Comparison of ENCODE assay signal across 8 cellular contexts in the genomic region with DNA sequence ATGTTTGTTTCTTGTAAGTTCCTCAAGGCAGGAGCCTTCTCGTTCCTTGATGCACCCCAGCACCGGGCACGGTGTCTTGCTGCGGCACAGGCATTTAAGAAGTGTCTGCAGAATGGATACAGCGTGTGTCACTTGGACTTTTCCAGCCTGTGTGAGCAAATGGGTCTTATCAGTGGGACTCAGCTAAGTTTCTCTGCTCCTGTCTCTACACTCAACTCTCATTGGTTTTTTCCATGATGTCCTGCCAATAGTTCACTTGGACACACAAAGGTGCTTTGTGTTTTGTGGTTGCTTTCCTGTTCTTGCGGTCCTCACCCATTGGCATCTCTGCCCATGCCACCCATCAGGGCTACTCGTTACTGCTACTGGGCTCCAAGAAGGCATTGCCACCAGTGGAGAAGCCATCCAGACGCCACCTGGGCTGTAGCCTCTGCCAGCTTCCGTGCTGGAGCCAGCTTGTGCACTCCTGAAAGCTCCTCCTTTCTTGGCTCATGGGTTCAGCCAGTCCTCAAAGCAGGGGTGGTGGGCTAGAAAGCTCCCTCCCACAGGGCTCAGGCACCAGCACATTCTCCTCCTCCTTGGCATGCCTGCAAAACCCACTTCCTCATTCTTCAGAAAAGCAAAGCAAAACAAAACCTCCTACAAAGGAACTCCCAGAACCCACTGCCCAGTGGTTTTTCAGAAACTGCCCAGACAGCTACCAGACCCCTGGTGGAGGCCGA. TPM values are rescaled to one million over a fixed set of nuclear protein-coding genes. Genes with fewer than 3 reads are reported as not detected.
A peak's percentile ranks its signal among the peaks of the same experiment; 100 is the strongest.
DNase-seq lines count a peak whose midpoint lies in the region; ATAC-seq and TF ChIP-seq lines count a peak whose summit lies in the region.

No MANE protein-coding gene starts in this region.

- H3K27ac Mint-ChIP-seq in activated naive CD8-positive, alpha-beta T cell treated with anti-CD3 and anti-CD28 coated beads for 36 hours: peak overlapping the region; percentile 54

- H3K27me3 Mint-ChIP-seq in activated naive CD8-positive, alpha-beta T cell treated with anti-CD3 and anti-CD28 coated beads for 36 hours: no peaks in the 10 kb centered on the region

- peak; percentile 74 for ATAC-seq in GM21381 (IDR thresholded peaks at IDR 0.05; ENCODE audit: unreplicated experiment)

- DNase-seq in LHCN-M2 (ENCODE audit: low read depth) (peak; percentile 92), hippocampal formation (lab: John Stamatoyannopoulos, UW) (peak; percentile 32 to 37), SHP77 (lab: John Stamatoyannopoulos, UW) (no peak), NCI-H2107 (lab: John Stamatoyannopoulos, UW) (no peak)
- no peak for DNase-seq in activated naive CD8-positive, alpha-beta T cell treated with anti-CD3 and anti-CD28 coated beads for 36 hours
- DNase-seq in stimulated activated CD8-positive, alpha-beta memory T cell treated with anti-CD3 and anti-CD28 coated beads, Interleukin-4, amount 100 ng/mL, for 24 hours (ENCODE audit: low read depth): peak; percentile 11

- peaks cover 4% of the 10 kb centered on the region for H3K9me3 Mint-ChIP-seq in activated naive CD8-positive, alpha-beta T cell treated with anti-CD3 and anti-CD28 coated beads for 36 hours

- TF ChIP-seq CTCF in C4-2B (conservative IDR thresholded peaks at IDR 0.05): no peak

- peak overlapping the region; percentile 20 for H3K4me3 Mint-ChIP-seq in activated naive CD8-positive, alpha-beta T cell treated with anti-CD3 and anti-CD28 coated beads for 36 hours

- peaks cover 22% of the 10 kb centered on the region for H3K4me1 Mint-ChIP-seq in activated naive CD8-positive, alpha-beta T cell treated with anti-CD3 and anti-CD28 coated beads for 36 hours

- H3K36me3 Mint-ChIP-seq in activated naive CD8-positive, alpha-beta T cell treated with anti-CD3 and anti-CD28 coated beads for 36 hours: peaks cover 3% of the 10 kb centered on the region

- peak overlapping the region; percentile 81 for H3K27ac ChIP-seq in C4-2B

RNA-seq across cellular contexts. Expression of a gene that starts 41.4 kb away (rescaled TPM):
- 0.26 TPM in 1 of 2 replicates, not detected in the other for total RNA-seq in LHCN-M2 (2014; rRNA removed)
- polyA plus RNA-seq in LHCN-M2 (2012): not detected
- under 1 TPM; 0.21 to 0.28 TPM for total RNA-seq in activated naive CD8-positive, alpha-beta T cell treated with anti-CD3 and anti-CD28 coated beads for 36 hours

Comparison
In these comparisons a context has a peak if more than half of its experiments do, and no peak if none do; other contexts are left out.
1. DNase-seq: peak in LHCN-M2 (single experiment), hippocampal formation (2 of 2) and stimulated activated CD8-positive, alpha-beta memory T cell treated with anti-CD3 and anti-CD28 coated beads, Interleukin-4, amount 100 ng/mL, for 24 hours (single experiment); none in activated naive CD8-positive, alpha-beta T cell treated with anti-CD3 and anti-CD28 coated beads for 36 hours (single experiment), SHP77 (0 of 2) and NCI-H2107 (single experiment).